ENCODE assay signal across 21 cellular contexts in genomic region chr3:191435981-191436380, GRCh38.
"Had no signal": no experiment of that assay in that cellular context is flagged by ENCODE, and none has a peak within 500 bp of the region (broad histone marks: within the 10 kb centered on the region; RNA-seq: fewer than 3 reads in every experiment).

No MANE protein-coding gene starts in this region.

- H3K4me3 ChIP-seq: adrenal gland, colonic mucosa had no signal

- ATAC-seq: activated CD8-positive, alpha-beta T cell treated with anti-CD3 and anti-CD28 coated beads, Interleukin-2, amount 10 ng/mL, durations not matched to agents 7 days and 5 days; PC-3 had no signal

- DNase-seq: activated CD4-positive, alpha-beta T cell treated with anti-CD3 and anti-CD28 coated beads for 48 hours; activated CD4-positive, alpha-beta T cell treated with anti-CD3 and anti-CD28 coated beads, Interleukin-2, amount 50 U/mL, for 4 hours; activated CD4-positive, CD25-positive, alpha-beta regulatory T cell treated with anti-CD3 and anti-CD28 coated beads, Interleukin-2, amount 50 U/mL, for 72 hours; activated CD8-positive, alpha-beta memory T cell treated with anti-CD3 and anti-CD28 coated beads, Interleukin-2, amount 50 U/mL, for 48 hours; activated CD8-positive, alpha-beta T cell treated with anti-CD3 and anti-CD28 coated beads, Interleukin-2, amount 10 ng/mL, durations not matched to agents 7 days and 5 days; activated naive CD4-positive, alpha-beta T cell treated with anti-CD3 and anti-CD28 coated beads, Interleukin-2, amount 50 U/mL, for 16 hours; activated naive CD8-positive, alpha-beta T cell treated with anti-CD3 and anti-CD28 coated beads, Interleukin-2, amount 10 ng/mL, durations not matched to agents 7 days and 5 days; activated T-cell treated with anti-CD3 and anti-CD28 coated beads, Interleukin-2, amount 50 U/mL, for 1 hour; adrenal gland; anterior cingulate cortex; colonic mucosa; NCI-H1105; NCI-H1436; NCI-H1694 treated with DMSO at 0.1 percent for 48 hours; NCI-H2029 treated with DMSO at 0.1 percent for 48 hours; NCI-H345; NCI-H510A; NCI-H69; NK-92 treated with Interleukin-12 subunit alpha and Interleukin-12 subunit beta, amount 100 ng/mL, for 24 hours; PC-3; SHP77 treated with DMSO at 0.1 percent for 48 hours had no signal

- H3K9me3 ChIP-seq: adrenal gland, colonic mucosa had no signal

- H3K36me3 ChIP-seq: adrenal gland, colonic mucosa had no signal

- H3K4me1 ChIP-seq: adrenal gland, colonic mucosa had no signal

- H3K27me3 ChIP-seq: adrenal gland, colonic mucosa had no signal

- H3K27ac ChIP-seq: adrenal gland, colonic mucosa had no signal
